Comparison of ENCODE assay signal across 8 cellular contexts in the genomic region with DNA sequence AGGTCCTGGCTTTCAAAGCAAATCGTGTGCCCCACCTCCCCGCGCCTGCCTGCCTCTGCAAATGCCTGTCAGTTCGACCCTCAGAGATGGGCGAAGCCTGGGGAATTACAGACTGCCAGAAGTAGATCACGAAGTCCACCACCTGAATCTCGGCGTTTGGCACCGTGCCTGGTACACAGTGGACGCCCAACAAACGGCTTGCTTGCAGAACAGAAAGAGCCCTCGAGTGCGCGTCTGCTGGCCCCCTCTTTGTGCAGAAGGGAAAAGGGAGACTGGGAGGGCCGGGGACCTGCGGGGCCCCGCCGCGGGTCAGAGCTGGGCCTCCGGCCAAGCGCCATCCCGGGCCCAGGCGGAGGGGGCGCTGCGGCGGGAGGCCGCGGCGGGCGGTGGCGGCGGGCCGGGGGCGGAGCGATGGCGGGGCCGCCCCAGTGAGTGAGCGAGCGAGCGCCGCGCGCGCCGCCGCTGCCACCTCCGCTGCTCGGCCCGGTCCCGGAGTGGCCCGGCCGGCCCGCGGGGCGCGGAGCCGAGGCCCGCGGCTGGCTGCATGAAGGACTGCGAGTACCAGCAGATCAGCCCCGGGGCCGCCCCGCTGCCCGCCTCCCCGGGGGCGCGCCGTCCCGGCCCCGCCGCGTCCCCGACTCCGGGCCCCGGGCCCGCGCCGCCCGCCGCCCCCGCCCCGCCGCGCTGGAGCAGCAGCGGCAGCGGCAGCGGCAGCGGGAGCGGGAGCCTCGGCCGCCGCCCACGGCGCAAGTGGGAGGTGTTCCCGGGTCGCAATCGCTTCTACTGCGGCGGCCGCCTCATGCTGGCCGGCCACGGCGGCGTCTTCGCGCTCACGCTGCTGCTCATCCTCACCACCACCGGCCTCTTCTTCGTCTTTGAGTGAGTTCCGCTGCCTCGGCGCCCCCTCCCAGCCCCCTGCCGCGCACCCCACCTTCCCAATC. TPM values are rescaled to one million over a fixed set of nuclear protein-coding genes. Genes with fewer than 3 reads are reported as not detected.
DNase-seq lines count a peak whose midpoint lies in the region; ATAC-seq lines count a peak whose summit lies in the region.

A gene with protein sequence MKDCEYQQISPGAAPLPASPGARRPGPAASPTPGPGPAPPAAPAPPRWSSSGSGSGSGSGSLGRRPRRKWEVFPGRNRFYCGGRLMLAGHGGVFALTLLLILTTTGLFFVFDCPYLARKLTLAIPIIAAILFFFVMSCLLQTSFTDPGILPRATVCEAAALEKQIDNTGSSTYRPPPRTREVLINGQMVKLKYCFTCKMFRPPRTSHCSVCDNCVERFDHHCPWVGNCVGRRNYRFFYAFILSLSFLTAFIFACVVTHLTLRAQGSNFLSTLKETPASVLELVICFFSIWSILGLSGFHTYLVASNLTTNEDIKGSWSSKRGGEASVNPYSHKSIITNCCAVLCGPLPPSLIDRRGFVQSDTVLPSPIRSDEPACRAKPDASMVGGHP (plus strand): TSS at position 428 of the 941 bp plus-strand sequence. CDS start 117 bp downstream, at position 545.

- H3K9ac ChIP-seq in mucosa of rectum (ENCODE audit: low read depth in 1 of 2, low read length in 2 of 2) = peak within 1 kb of the TSS; percentile 70 to 87

- ATAC-seq in GM18907 (IDR thresholded peaks at IDR 0.05; ENCODE audit: unreplicated experiment) (peak; percentile 70), HG03354 (IDR thresholded peaks at IDR 0.05; ENCODE audit: poor library complexity, severe bottlenecking, unreplicated experiment) (peak; percentile 79)

- H3K27me3 ChIP-seq in esophagus (ENCODE audit: control insufficient read depth in 1 of 2, insufficient read depth in 2 of 2, low read length in 2 of 2) (no peaks in the 10 kb centered on the region), mucosa of rectum (ENCODE audit: control insufficient read depth in 2 of 2, insufficient read depth in 2 of 2, low read length in 2 of 2) (no peaks in the 10 kb centered on the region)

- H3K4me1 ChIP-seq in esophagus (ENCODE audit: control insufficient read depth in 2 of 2, insufficient read depth in 2 of 2, low read length in 1 of 2) = peaks cover 0 to 20% of the 10 kb centered on the region in 2 donors
- H3K4me1 ChIP-seq in mucosa of rectum (ENCODE audit: control insufficient read depth in 2 of 2, insufficient read depth in 2 of 2, low read length in 2 of 2) = peaks cover 27 to 35% of the 10 kb centered on the region in 2 donors

- WGBS in esophagus, 2 donors = 1% methylated on average over 60 to 114 of the region's 114 CpGs

- H3K27ac ChIP-seq in esophagus (ENCODE audit: low read depth in 2 of 2, low read length in 1 of 2) (peak within 1 kb of the TSS; percentile 77 to 95), mucosa of rectum (ENCODE audit: low read depth in 2 of 2, low read length in 2 of 2) (peak within 1 kb of the TSS; percentile 66 to 80)

- H3K4me3 ChIP-seq in esophagus (ENCODE audit: low read depth in 1 of 2, low read length in 2 of 2) = peak within 1 kb of the TSS; percentile 70 to 89
- H3K4me3 ChIP-seq in mucosa of rectum (ENCODE audit: low read length in 2 of 2) = peak within 1 kb of the TSS; percentile 67 to 80

- H3K36me3 ChIP-seq in esophagus (ENCODE audit: control insufficient read depth in 2 of 2, insufficient read depth in 2 of 2, low read length in 1 of 2) (peaks cover 0 to 1% of the 10 kb centered on the region in 2 donors), mucosa of rectum (ENCODE audit: control insufficient read depth in 2 of 2, insufficient read depth in 2 of 2, low read length in 2 of 2) (peaks cover 0 to 3% of the 10 kb centered on the region in 2 donors)

- no peaks in the 10 kb centered on the region for H3K9me3 ChIP-seq in esophagus (ENCODE audit: control insufficient read depth in 2 of 2, insufficient read depth in 1 of 2, low read depth in 1 of 2, low read length in 1 of 2)
- no peaks in the 10 kb centered on the region for H3K9me3 ChIP-seq in mucosa of rectum (ENCODE audit: control insufficient read depth in 2 of 2, low read length in 2 of 2)

- peak; percentile 97 for DNase-seq in AG20443 (ENCODE audit: low spot score)
- DNase-seq in NOMO-1 treated with dmso at 0.1 percent for 144 hours (lab: John Stamatoyannopoulos, UW; ENCODE audit: unreplicated experiment) = peak; percentile 40
- peak; percentile 79 for DNase-seq in activated T-cell treated with anti-CD3 and anti-CD28 coated beads for 48 hours (ENCODE audit: low read depth)
- DNase-seq in stimulated activated CD8-positive, alpha-beta memory T cell treated with anti-CD3 and anti-CD28 coated beads, Interleukin-7, amount 100 ng/mL, for 24 hours (ENCODE audit: low read depth) = peak; percentile 30

RNA-seq across cellular contexts. Expression of the gene that starts here (rescaled TPM):
- 10 to 100 TPM; 14.4 to 15.0 TPM for polyA plus RNA-seq in esophagus

Comparison
In these comparisons a context has a peak if more than half of its experiments do, and no peak if none do; other contexts are left out.
1. Peak in every context shown above with its lines: DNase-seq, ATAC-seq, H3K4me3 ChIP-seq and H3K27ac ChIP-seq.
2. DNase-seq: peak in every context shown above with its lines; median percentile 97 in AG20443; 79 in activated T-cell treated with anti-CD3 and anti-CD28 coated beads for 48 hours; 40 in NOMO-1 treated with dmso at 0.1 percent for 144 hours; 30 in stimulated activated CD8-positive, alpha-beta memory T cell treated with anti-CD3 and anti-CD28 coated beads, Interleukin-7, amount 100 ng/mL, for 24 hours.